In genomic region chr17:74680941-74681340, GRCh38 we compare ENCODE assay signal across 31 cellular contexts. TPM values are rescaled to one million over a fixed set of nuclear protein-coding genes. Genes with fewer than 3 reads are reported as not detected.
"Had no signal": no experiment of that assay in that cellular context is flagged by ENCODE, and none has a peak within 500 bp of the region (broad histone marks: within the 10 kb centered on the region; RNA-seq: fewer than 3 reads in every experiment).

No MANE protein-coding gene starts in this region.

- H3K9me3 ChIP-seq: esophagus squamous epithelium, gastrocnemius medialis, heart right ventricle, left lung, lower lobe of right lung, mucosa of descending colon had no signal

- H3K4me1 Mint-ChIP-seq: mesothelial cell of epicardium had no signal

- H3K36me3 Mint-ChIP-seq: immature natural killer cell, mesothelial cell of epicardium had no signal

- ATAC-seq: effector memory CD8-positive, alpha-beta T cell; esophagus mucosa; gastrocnemius medialis; heart right ventricle; left cardiac atrium; left lung; left ventricle myocardium superior; lower lobe of right lung; mucosa of descending colon had no signal

- H3K9me3 Mint-ChIP-seq: dendritic cell treated with granulocyte-macrophage colony-stimulating factor and Interleukin-4, amounts not matched to agents 40 ng/mL and 50 ng/mL, for 4 days; effector memory CD8-positive, alpha-beta T cell; endodermal cell; mesothelial cell of epicardium had no signal

- H3K4me3 ChIP-seq: esophagus squamous epithelium, gastrocnemius medialis, heart right ventricle, left lung, lower lobe of right lung, mucosa of descending colon had no signal

- DNase-seq: cortex of kidney; effector CD8-positive, alpha-beta T cell; effector memory CD8-positive, alpha-beta T cell; endodermal cell; erythroblast; esophagus squamous epithelium; foreskin fibroblast; foreskin melanocyte; gastrocnemius medialis; glutamatergic neuron; head of caudate nucleus; heart right ventricle; hippocampal formation; immature natural killer cell; left cardiac atrium; left lung; left ventricle myocardium superior; lower lobe of right lung; mesenchymal stem cell; mucosa of descending colon; naive B cell had no signal

- H3K4me3 Mint-ChIP-seq: effector memory CD8-positive, alpha-beta T cell; endodermal cell; immature natural killer cell; mesothelial cell of epicardium; naive B cell had no signal

- H3K36me3 ChIP-seq: esophagus squamous epithelium, gastrocnemius medialis, heart right ventricle, left lung, lower lobe of right lung had no signal

- H3K27ac ChIP-seq: epithelial cell of prostate, esophagus squamous epithelium, gastrocnemius medialis, heart right ventricle, left lung, lower lobe of right lung had no signal

RNA-seq across cellular contexts. Expression of gene CD300LF, which starts 31.8 kb away (rescaled TPM):
- total RNA-seq: dermis microvascular lymphatic vessel endothelial cell, endodermal cell, gastrocnemius medialis, glomerular endothelial cell, kidney epithelial cell, left ventricle myocardium superior, lung microvascular endothelial cell, mesothelial cell of epicardium, myocyte had no signal
- polyA plus RNA-seq: keratinocyte had no signal

RNA-seq across cellular contexts. Expression of gene RAB37, which starts 56.1 kb away (rescaled TPM):
- total RNA-seq: glomerular endothelial cell, kidney epithelial cell, myocyte had no signal

RNA-seq across cellular contexts. Expression of gene CD300E, which starts 57.4 kb away (rescaled TPM):
- total RNA-seq: dermis microvascular lymphatic vessel endothelial cell, glomerular endothelial cell, kidney epithelial cell, lung microvascular endothelial cell, mesothelial cell of epicardium, myocyte had no signal
- polyA plus RNA-seq: keratinocyte had no signal
